Comparison of ENCODE assay signal across 1 cellular context in genomic region chr1:231808990-231809389, GRCh38.
TF ChIP-seq lines count a peak whose summit lies in the region.

No MANE protein-coding gene starts in this region.

TF ChIP-seq in SK-N-SH, 30 proteins besides CTCF, POLR2A, EP300 and RAD21 (continued from another document):
- TF ChIP-seq USF2 (IDR thresholded peaks at IDR 0.05; ENCODE audit: borderline replicate concordance, low read depth, low read length) (no peak), ELF1 (IDR thresholded peaks at IDR 0.05) (no peak), GATA2 (CRISPR knock-in tag; IDR thresholded peaks at IDR 0.05) (no peak), POLR2AphosphoS5 (IDR thresholded peaks at IDR 0.05; ENCODE audit: low read depth, low read length) (no peak), GABPA (IDR thresholded peaks at IDR 0.05; ENCODE audit: low read depth) (no peak), PBX3 (IDR thresholded peaks at IDR 0.05) (peak; percentile 39; the same call in 1 of the 2 replicates), USF1 (IDR thresholded peaks at IDR 0.05; ENCODE audit: borderline replicate concordance, low read depth) (no peak), FOXJ3 (CRISPR knock-in tag; IDR thresholded peaks at IDR 0.05) (no peak), CHD2 (IDR thresholded peaks at IDR 0.05; ENCODE audit: low read length, partially characterized antibody) (no peak), TCF12 (IDR thresholded peaks at IDR 0.05) (peak; percentile 54), IRF3 (IDR thresholded peaks at IDR 0.05; ENCODE audit: low read depth, low read length) (no peak), FOSL2 (IDR thresholded peaks at IDR 0.05; ENCODE audit: borderline replicate concordance, low read depth) (peak; percentile 14; the same call in 1 of the 2 replicates)
